17 cellular contexts compared by ENCODE assay signal in genomic region chr4:37922323-37922722, GRCh38. TPM values are rescaled to one million over a fixed set of nuclear protein-coding genes. Genes with fewer than 3 reads are reported as not detected.
DNase-seq lines count a peak whose midpoint lies in the region; ATAC-seq and TF ChIP-seq lines count a peak whose summit lies in the region.
"Had no signal": no experiment of that assay in that cellular context is flagged by ENCODE, and none has a peak within 500 bp of the region (broad histone marks: within the 10 kb centered on the region; RNA-seq: fewer than 3 reads in every experiment).

No MANE protein-coding gene starts in this region.

- H3K36me3 ChIP-seq in upper lobe of right lung (no peaks in the 10 kb centered on the region), suprapubic skin (no peaks in the 10 kb centered on the region)
- H3K36me3 ChIP-seq: ovary had no signal

- no peaks in the 10 kb centered on the region for H3K27me3 ChIP-seq in upper lobe of right lung
- H3K27me3 ChIP-seq in suprapubic skin, result no peaks in the 10 kb centered on the region
- H3K27me3 ChIP-seq: ovary had no signal

- no peak overlapping the region for H3K4me3 Mint-ChIP-seq in activated T-helper 17 cell treated with anti-CD3 and anti-CD28 coated beads, Interleukin-2, amount 50 U/mL, for 72 hours

- intact Hi-C loops in Right ventricle myocardium superior (cut with DNase I) (no loop called here), left ventricle myocardium superior (cut with micrococcal nuclease) (no loop called here), upper lobe of right lung (cut with DNase I) (no loop called here)

- H3K4me1 Mint-ChIP-seq in activated T-helper 17 cell treated with anti-CD3 and anti-CD28 coated beads, Interleukin-2, amount 50 U/mL, for 72 hours, result peaks cover 21% of the 10 kb centered on the region

- no peaks in the 10 kb centered on the region for H3K36me3 Mint-ChIP-seq in activated T-helper 17 cell treated with anti-CD3 and anti-CD28 coated beads, Interleukin-2, amount 50 U/mL, for 72 hours (ENCODE audit: low read depth)

- no peak for TF ChIP-seq POLR2A in suprapubic skin (IDR thresholded peaks at IDR 0.05)

- H3K4me3 ChIP-seq in upper lobe of right lung (no peak overlapping the region), suprapubic skin (no peak overlapping the region)
- H3K4me3 ChIP-seq: ovary had no signal

- peak overlapping the region; percentile 1 for H3K27ac Mint-ChIP-seq in activated T-helper 17 cell treated with anti-CD3 and anti-CD28 coated beads, Interleukin-2, amount 50 U/mL, for 72 hours

- WGBS in suprapubic skin, result 61% methylated on average over 4 of the region's 4 CpGs

- H3K27ac ChIP-seq in upper lobe of right lung, result no peak overlapping the region
- H3K27ac ChIP-seq in caudate nucleus (ENCODE audit: low read depth, low read length), result no peak overlapping the region
- H3K27ac ChIP-seq in suprapubic skin, result no peak overlapping the region
- H3K27ac ChIP-seq: ovary had no signal

- no peaks in the 10 kb centered on the region for H3K27me3 Mint-ChIP-seq in activated T-helper 17 cell treated with anti-CD3 and anti-CD28 coated beads, Interleukin-2, amount 50 U/mL, for 72 hours

- H3K9me3 ChIP-seq in upper lobe of right lung (no peaks in the 10 kb centered on the region), suprapubic skin (no peaks in the 10 kb centered on the region)
- H3K9me3 ChIP-seq: ovary had no signal

- TF ChIP-seq EP300 in suprapubic skin (IDR thresholded peaks at IDR 0.05), result no peak

- ATAC-seq in Right ventricle myocardium superior (ENCODE audit: poor library complexity) (peak; percentile 30), left ventricle myocardium superior (no peak), upper lobe of right lung (peak; percentile 92), GM18498 (IDR thresholded peaks at IDR 0.05; ENCODE audit: unreplicated experiment) (no peak)
- no peak for ATAC-seq in activated T-helper 17 cell treated with anti-CD3 and anti-CD28 coated beads, Interleukin-2, amount 50 U/mL, for 72 hours (replicated peaks)
- ATAC-seq: Panc1 had no signal

- H3K4me1 ChIP-seq in upper lobe of right lung (no peaks in the 10 kb centered on the region), suprapubic skin (no peaks in the 10 kb centered on the region)

- no peaks in the 10 kb centered on the region for H3K9me3 Mint-ChIP-seq in activated T-helper 17 cell treated with anti-CD3 and anti-CD28 coated beads, Interleukin-2, amount 50 U/mL, for 72 hours

- TF ChIP-seq CTCF in upper lobe of right lung (IDR thresholded peaks at IDR 0.05) (no peak), suprapubic skin (IDR thresholded peaks at IDR 0.05) (no peak)

- no peak for DNase-seq in Right ventricle myocardium superior
- no peak for DNase-seq in left ventricle myocardium superior
- peak; percentile 47 for DNase-seq in glomerular visceral epithelial cell (ENCODE audit: extremely low spot score)
- no peak for DNase-seq in upper lobe of right lung
- DNase-seq in caudate nucleus (lab: John Stamatoyannopoulos, UW), result no peak
- DNase-seq in suprapubic skin (ENCODE audit: low spot score in 2 of 2), result no peak
- DNase-seq: activated CD4-positive, alpha-beta T cell treated with anti-CD3 and anti-CD28 coated beads for 1 hour; anterior cingulate cortex; COR-L47; KBM-7; mesendoderm; NCI-H510A treated with DMSO at 0.1 percent for 48 hours; ovary; T-helper 1 cell had no signal

RNA-seq across cellular contexts. Expression of gene TBC1D1, which starts 31.4 kb away (rescaled TPM):
- total RNA-seq in Right ventricle myocardium superior, result 125 TPM
- total RNA-seq in left ventricle myocardium superior, result 118 TPM
- 10 to 100 TPM; 29.9 to 39.0 TPM for total RNA-seq in activated T-helper 17 cell treated with anti-CD3 and anti-CD28 coated beads, Interleukin-2, amount 50 U/mL, for 72 hours
- total RNA-seq in upper lobe of right lung, result 61.9 TPM
- total RNA-seq in suprapubic skin, result 10 to 100 TPM; 16.3 to 32.0 (median 22.2) TPM

RNA-seq across cellular contexts. Expression of gene PTTG2, which starts 37.9 kb away (rescaled TPM):
- total RNA-seq in Right ventricle myocardium superior (0.67 TPM), left ventricle myocardium superior (1.0 TPM), upper lobe of right lung (0.84 TPM), suprapubic skin (not detected)
- under 1 TPM; 0.39 to 0.40 TPM for total RNA-seq in activated T-helper 17 cell treated with anti-CD3 and anti-CD28 coated beads, Interleukin-2, amount 50 U/mL, for 72 hours

Comparison
In these comparisons a context has a peak if more than half of its experiments do, and no peak if none do; other contexts are left out.
1. ATAC-seq: peak in Right ventricle myocardium superior (single experiment) and upper lobe of right lung (single experiment); none in left ventricle myocardium superior (single experiment), activated T-helper 17 cell treated with anti-CD3 and anti-CD28 coated beads, Interleukin-2, amount 50 U/mL, for 72 hours (single experiment) and GM18498 (single experiment).